ENCODE assay signal across 12 cellular contexts in the genomic region with DNA sequence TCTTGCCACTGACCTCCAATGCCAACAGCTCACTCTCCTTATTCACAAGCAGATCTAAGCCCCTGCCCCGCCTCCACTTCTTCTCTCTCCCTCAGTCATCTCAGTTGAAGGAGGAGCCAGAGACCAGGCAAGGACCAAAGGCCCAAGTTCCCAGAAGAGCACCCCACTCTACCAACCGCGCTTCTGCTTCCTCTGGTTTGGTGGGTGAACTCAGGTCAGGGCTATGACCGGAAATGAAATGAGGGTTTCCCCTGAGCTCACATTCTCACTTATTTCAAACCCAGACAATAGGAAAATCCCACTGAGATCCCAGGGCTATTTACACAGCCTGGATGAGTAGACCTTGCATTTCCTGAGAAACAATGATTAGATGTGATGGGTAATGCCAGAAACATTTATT. TPM values are rescaled to one million over a fixed set of nuclear protein-coding genes. Genes with fewer than 3 reads are reported as not detected.
A peak's percentile ranks its signal among the peaks of the same experiment; 100 is the strongest.
DNase-seq lines count a peak whose midpoint lies in the region; ATAC-seq and TF ChIP-seq lines count a peak whose summit lies in the region.
"Had no signal": no experiment of that assay in that cellular context is flagged by ENCODE, and none has a peak within 500 bp of the region (broad histone marks: within the 10 kb centered on the region; RNA-seq: fewer than 3 reads in every experiment).

No MANE protein-coding gene starts in this region.

- H3K4me3 ChIP-seq in H7 (ENCODE audit: insufficient read depth, low read depth, low read length), result no peak overlapping the region
- no peak overlapping the region for H3K4me3 ChIP-seq in esophagus squamous epithelium
- H3K4me3 ChIP-seq: lung, psoas muscle had no signal

- DNase-seq in EL (peak; percentile 60), WTC11 (ENCODE audit: low spot score) (no peak), glomerular endothelial cell (ENCODE audit: extremely low read depth, low read depth, low spot score) (peak; percentile 95), H7 (no peak), esophagus squamous epithelium (lab: John Stamatoyannopoulos, UW) (no peak), mesothelial cell of epicardium (ENCODE audit: low spot score in 2 of 2, unreplicated experiment in 2 of 2) (no peak), DMS114 treated with DMSO at 0.1 percent for 48 hours (lab: John Stamatoyannopoulos, UW; ENCODE audit: unreplicated experiment) (no peak)
- DNase-seq: activated CD8-positive, alpha-beta memory T cell treated with anti-CD3 and anti-CD28 coated beads, Interleukin-2, amount 50 U/mL, for 48 hours; psoas muscle; T-cell had no signal

- H3K36me3 ChIP-seq in H7 (replicated peaks; ENCODE audit: control insufficient read depth, insufficient read depth, low read length) (no peaks in the 10 kb centered on the region), esophagus squamous epithelium (no peaks in the 10 kb centered on the region)

- no peak overlapping the region for H3K4me3 Mint-ChIP-seq in WTC11
- no peak overlapping the region for H3K4me3 Mint-ChIP-seq in mesothelial cell of epicardium
- H3K4me3 Mint-ChIP-seq: T-cell had no signal

- H3K4me1 ChIP-seq in esophagus squamous epithelium, result no peaks in the 10 kb centered on the region

- peaks cover 44% of the 10 kb centered on the region for H3K4me1 Mint-ChIP-seq in WTC11
- peaks cover 5% of the 10 kb centered on the region for H3K4me1 Mint-ChIP-seq in mesothelial cell of epicardium

- POLR2A ChIA-PET in WTC11 (lab: Charles Lee), result interaction anchor here (0.6 to 1.1 kb wide), 3 partner anchors 10 to 1454 kb away, joined by 3 to 5 read pairs (median 3); partner anchors contain the start of gene DPF3

- TF ChIP-seq CTCF in WTC11 (IDR thresholded peaks at IDR 0.05), result no peak
- no peak for TF ChIP-seq CTCF in esophagus squamous epithelium (IDR thresholded peaks at IDR 0.05)
- TF ChIP-seq CTCF in mesothelial cell of epicardium (IDR thresholded peaks at IDR 0.05; ENCODE audit: unreplicated experiment), result no peak

- H3K9me3 ChIP-seq in esophagus squamous epithelium, result no peaks in the 10 kb centered on the region
- H3K9me3 ChIP-seq: psoas muscle had no signal

- H3K9me3 Mint-ChIP-seq in WTC11, result peaks cover 12% of the 10 kb centered on the region; the same call in 1 of the 2 replicates
- peaks cover 6% of the 10 kb centered on the region for H3K9me3 Mint-ChIP-seq in mesothelial cell of epicardium
- H3K9me3 Mint-ChIP-seq: T-cell had no signal

- ATAC-seq in GM21619 (IDR thresholded peaks at IDR 0.05; ENCODE audit: unreplicated experiment) (peak; percentile 53), WTC11 (peak; percentile 57)
- ATAC-seq: T-cell had no signal

- H3K27me3 ChIP-seq in H7 (ENCODE audit: control insufficient read depth, insufficient read depth, low read length), result no peaks in the 10 kb centered on the region
- peaks cover 0 to 13% (median 0%) of the 10 kb centered on the region in 4 donors for H3K27me3 ChIP-seq in esophagus squamous epithelium

- CTCF ChIA-PET in WTC11 (lab: Charles Lee), result interaction anchor here (1.0 to 1.2 kb wide), 2 partner anchors 10 to 126 kb away, joined by 4 read pairs; partner anchors contain the start of gene DPF3

- WGBS in esophagus squamous epithelium, 2 donors, result 52 to 55% methylated on average over 4 of the region's 4 CpGs

- H3K27me3 Mint-ChIP-seq in WTC11 (ENCODE audit: low read depth) (peaks cover 5% of the 10 kb centered on the region), mesothelial cell of epicardium (ENCODE audit: low read depth) (peaks cover 55% of the 10 kb centered on the region)

- H3K36me3 Mint-ChIP-seq in WTC11 (peaks cover 4% of the 10 kb centered on the region; the same call in 1 of the 2 replicates), mesothelial cell of epicardium (no peaks in the 10 kb centered on the region)
- H3K36me3 Mint-ChIP-seq: T-cell had no signal

- intact Hi-C loops in esophagus squamous epithelium (cut with DNase I), result no loop called here

- H3K27ac Mint-ChIP-seq in WTC11, result no peak overlapping the region
- no peak overlapping the region for H3K27ac Mint-ChIP-seq in mesothelial cell of epicardium
- H3K27ac Mint-ChIP-seq: T-cell had no signal

- H3K27ac ChIP-seq in esophagus squamous epithelium, result no peak overlapping the region
- H3K27ac ChIP-seq: psoas muscle had no signal

- TF ChIP-seq POLR2A in esophagus squamous epithelium (IDR thresholded peaks at IDR 0.05), result no peak

TF ChIP-seq in WTC11, 78 proteins besides CTCF, POLR2A, EP300 and RAD21 (continues in another document):
- TF ChIP-seq EMX1 (CRISPR knock-in tag; IDR thresholded peaks at IDR 0.05) (no peak), PRDM15 (CRISPR knock-in tag; IDR thresholded peaks at IDR 0.05) (no peak), ZNF219 (CRISPR knock-in tag; IDR thresholded peaks at IDR 0.05; ENCODE audit: borderline replicate concordance) (no peak), E2F1 (CRISPR knock-in tag; IDR thresholded peaks at IDR 0.05) (no peak), CREM (CRISPR knock-in tag; IDR thresholded peaks at IDR 0.05) (no peak), SP1 (CRISPR knock-in tag; conservative IDR thresholded peaks at IDR 0.05) (no peak), ZBTB21 (CRISPR knock-in tag; IDR thresholded peaks at IDR 0.05; ENCODE audit: borderline replicate concordance) (no peak)
- TF ChIP-seq, protein P1, sequence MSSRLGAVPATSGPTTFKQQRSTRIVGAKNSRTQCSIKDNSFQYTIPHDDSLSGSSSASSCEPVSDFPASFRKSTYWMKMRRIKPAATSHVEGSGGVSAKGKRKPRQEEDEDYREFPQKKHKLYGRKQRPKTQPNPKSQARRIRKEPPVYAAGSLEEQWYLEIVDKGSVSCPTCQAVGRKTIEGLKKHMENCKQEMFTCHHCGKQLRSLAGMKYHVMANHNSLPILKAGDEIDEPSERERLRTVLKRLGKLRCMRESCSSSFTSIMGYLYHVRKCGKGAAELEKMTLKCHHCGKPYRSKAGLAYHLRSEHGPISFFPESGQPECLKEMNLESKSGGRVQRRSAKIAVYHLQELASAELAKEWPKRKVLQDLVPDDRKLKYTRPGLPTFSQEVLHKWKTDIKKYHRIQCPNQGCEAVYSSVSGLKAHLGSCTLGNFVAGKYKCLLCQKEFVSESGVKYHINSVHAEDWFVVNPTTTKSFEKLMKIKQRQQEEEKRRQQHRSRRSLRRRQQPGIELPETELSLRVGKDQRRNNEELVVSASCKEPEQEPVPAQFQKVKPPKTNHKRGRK (CRISPR knock-in tag; IDR thresholded peaks at IDR 0.05; ENCODE audit: borderline replicate concordance), result no peak
- TF ChIP-seq, protein P2, sequence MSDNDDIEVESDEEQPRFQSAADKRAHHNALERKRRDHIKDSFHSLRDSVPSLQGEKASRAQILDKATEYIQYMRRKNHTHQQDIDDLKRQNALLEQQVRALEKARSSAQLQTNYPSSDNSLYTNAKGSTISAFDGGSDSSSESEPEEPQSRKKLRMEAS (CRISPR knock-in tag; IDR thresholded peaks at IDR 0.05), result no peak

RNA-seq across cellular contexts. Expression of gene DPF3, which starts 9.9 kb away (rescaled TPM):
- total RNA-seq in WTC11 (2021), result 0.31 to 0.53 TPM (median 0.32 TPM) in 3 replicates
- 6.2 TPM in 2 replicates for total RNA-seq in glomerular endothelial cell
- 0.55 and 0.59 TPM in 2 replicates for total RNA-seq in H7 (2014; rRNA removed; shearing (Covaris generic))
- 1 to 10 TPM in 1 of 4 donors, under 1 TPM in 2, not detected in 1; under 0.01 to 2.7 (median 0.61) TPM for total RNA-seq in esophagus squamous epithelium
- total RNA-seq in mesothelial cell of epicardium, result 1.3 to 2.7 TPM (median 2.5 TPM) in 3 replicates

RNA-seq across cellular contexts. Expression of gene DCAF4, which starts 42.3 kb away (rescaled TPM):
- total RNA-seq in WTC11 (2021) (17.4 to 19.6 TPM (median 18.8 TPM) in 3 replicates), glomerular endothelial cell (31.5 and 44.3 TPM in 2 replicates), esophagus squamous epithelium (10 to 100 TPM in 3 of 4 donors, 1 to 10 TPM in 1; 7.0 to 29.0 (median 14.0) TPM), mesothelial cell of epicardium (21.4 to 23.2 TPM (median 22.5 TPM) in 3 replicates)
- 13.2 and 14.0 TPM in 2 replicates for total RNA-seq in H7 (2014; rRNA removed; shearing (Covaris generic))

Comparison
In these comparisons a context has a peak if more than half of its experiments do, and no peak if none do; other contexts are left out.
1. DNase-seq: peak in EL (single experiment) and glomerular endothelial cell (single experiment); none in WTC11 (single experiment), H7 (single experiment), esophagus squamous epithelium (single experiment), mesothelial cell of epicardium (0 of 2) and DMS114 treated with DMSO at 0.1 percent for 48 hours (single experiment).